1 cellular context compared by ENCODE assay signal in the genomic region with DNA sequence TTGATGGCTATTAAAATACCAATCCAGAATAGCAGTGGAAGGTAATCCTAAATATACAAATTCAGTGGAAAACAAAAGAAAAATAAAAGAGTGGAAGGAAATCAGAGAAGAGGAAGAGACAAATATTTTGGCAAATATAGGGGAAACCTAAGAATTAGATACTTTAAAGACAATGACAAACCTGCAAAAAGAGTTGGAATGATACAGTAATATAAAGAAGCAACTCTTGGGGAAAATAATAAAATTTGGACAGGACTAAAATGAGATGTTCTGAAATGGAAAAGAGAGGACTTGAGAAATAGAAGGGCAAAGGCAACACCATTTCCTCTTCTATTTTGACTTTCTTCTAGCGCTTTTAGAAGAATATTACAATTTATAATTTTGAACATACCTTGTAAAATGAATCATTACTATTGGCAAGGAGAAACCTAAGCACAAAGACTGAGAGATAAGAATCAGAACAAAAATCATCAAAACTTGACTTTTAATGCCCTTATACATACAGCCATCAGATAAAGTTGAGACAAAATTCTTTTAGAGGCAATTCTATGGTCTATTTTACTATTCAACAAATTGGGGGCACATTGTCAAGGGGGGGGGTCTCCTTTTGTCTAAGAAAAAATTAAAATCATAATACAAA.
TF ChIP-seq lines count a peak whose summit lies in the region.

No MANE protein-coding gene starts in this region.

TF ChIP-seq in GM12878, 131 proteins besides CTCF, POLR2A, EP300 and RAD21:
- TF ChIP-seq MYB (IDR thresholded peaks at IDR 0.05; ENCODE audit: borderline replicate concordance, low read depth, low read length) (no peak), SREBF1 (IDR thresholded peaks at IDR 0.05; ENCODE audit: low read length) (no peak), GABPA (IDR thresholded peaks at IDR 0.05; ENCODE audit: low read depth) (no peak), JUNB (IDR thresholded peaks at IDR 0.05) (no peak), ZNF274 (IDR thresholded peaks at IDR 0.05; ENCODE audit: insufficient read depth, insufficient read length) (no peak), POLR2AphosphoS2 (IDR thresholded peaks at IDR 0.05; ENCODE audit: low read depth, low read length) (no peak)
